26 cellular contexts compared by ENCODE assay signal in genomic region chr7:69929622-69930021, GRCh38.
"Had no signal": no experiment of that assay in that cellular context is flagged by ENCODE, and none has a peak within 500 bp of the region (broad histone marks: within the 10 kb centered on the region; RNA-seq: fewer than 3 reads in every experiment).

No MANE protein-coding gene starts in this region.

- H3K4me3 ChIP-seq: pancreas, psoas muscle, right lobe of liver, sigmoid colon, stomach, thoracic aorta, thyroid gland, tibial nerve, upper lobe of left lung, vagina had no signal

- H3K27me3 ChIP-seq: neutrophil, pancreas, right lobe of liver, sigmoid colon, stomach, thyroid gland, tibial nerve, upper lobe of left lung, vagina had no signal

- H3K27ac Mint-ChIP-seq: natural killer cell; nephron; stimulated activated effector memory CD8-positive, alpha-beta T cell treated with anti-CD3 and anti-CD28 coated beads, Interleukin-12 subunit alpha, Interleukin-12 subunit beta, amount 100 ng/mL, for 72 hours; stimulated activated naive B cell treated with anti-CD40 and anti-IgM and Interleukin-4, amounts not matched to agents 10 μg/mL and 1 μg/mL and 100 μg/mL, for 72 hours; stimulated activated naive CD8-positive, alpha-beta T cell treated with anti-CD3 and anti-CD28 coated beads, Interleukin-15, Interleukin-2, amounts not matched to agents 100 ng/mL and 50 ng/mL, for 24 hours had no signal

- H3K4me3 Mint-ChIP-seq: natural killer cell; nephron; stimulated activated effector memory CD8-positive, alpha-beta T cell treated with anti-CD3 and anti-CD28 coated beads, Interleukin-12 subunit alpha, Interleukin-12 subunit beta, amount 100 ng/mL, for 72 hours; stimulated activated naive B cell treated with anti-CD40 and anti-IgM and Interleukin-4, amounts not matched to agents 10 μg/mL and 1 μg/mL and 100 μg/mL, for 72 hours; stimulated activated naive CD8-positive, alpha-beta T cell treated with anti-CD3 and anti-CD28 coated beads, Interleukin-15, Interleukin-2, amounts not matched to agents 100 ng/mL and 50 ng/mL, for 24 hours had no signal

- FAIRE-seq: pancreas, small intestine, urothelium cell line had no signal

- H3K4me1 ChIP-seq: pancreas, psoas muscle, thyroid gland, upper lobe of left lung, vagina had no signal

- H3K4me1 Mint-ChIP-seq: natural killer cell; stimulated activated effector memory CD8-positive, alpha-beta T cell treated with anti-CD3 and anti-CD28 coated beads, Interleukin-12 subunit alpha, Interleukin-12 subunit beta, amount 100 ng/mL, for 72 hours had no signal

- H3K36me3 ChIP-seq: neutrophil, pancreas, right lobe of liver, sigmoid colon, stomach, thoracic aorta, thyroid gland, upper lobe of left lung, vagina had no signal

- H3K27me3 Mint-ChIP-seq: stimulated activated naive B cell treated with anti-CD40 and anti-IgM and Interleukin-4, amounts not matched to agents 10 μg/mL and 1 μg/mL and 100 μg/mL, for 72 hours; stimulated activated naive CD8-positive, alpha-beta T cell treated with anti-CD3 and anti-CD28 coated beads, Interleukin-15, Interleukin-2, amounts not matched to agents 100 ng/mL and 50 ng/mL, for 24 hours had no signal

- H3K36me3 Mint-ChIP-seq: natural killer cell; stimulated activated effector memory CD8-positive, alpha-beta T cell treated with anti-CD3 and anti-CD28 coated beads, Interleukin-12 subunit alpha, Interleukin-12 subunit beta, amount 100 ng/mL, for 72 hours had no signal

- ATAC-seq: natural killer cell; pancreas; psoas muscle; right cardiac atrium; stimulated activated effector memory CD8-positive, alpha-beta T cell treated with anti-CD3 and anti-CD28 coated beads, Interleukin-12 subunit alpha, Interleukin-12 subunit beta, amount 100 ng/mL, for 72 hours; stimulated activated naive B cell treated with anti-CD40 and anti-IgM and Interleukin-4, amounts not matched to agents 10 μg/mL and 1 μg/mL and 100 μg/mL, for 72 hours had no signal

- H3K9me3 Mint-ChIP-seq: natural killer cell; stimulated activated naive CD8-positive, alpha-beta T cell treated with anti-CD3 and anti-CD28 coated beads, Interleukin-15, Interleukin-2, amounts not matched to agents 100 ng/mL and 50 ng/mL, for 24 hours had no signal

- DNase-seq: natural killer cell; nucleus accumbens; pancreas; psoas muscle; right cardiac atrium; right lobe of liver; sigmoid colon; small intestine; stimulated activated CD4-positive, alpha-beta T cell treated with anti-CD3 and anti-CD28 coated beads, Interleukin-15, amount 100 ng/mL, for 24 hours; stimulated activated CD4-positive, alpha-beta T cell treated with anti-CD3 and anti-CD28 coated beads, Interleukin-2, amount 100 ng/mL, for 24 hours; stimulated activated CD4-positive, alpha-beta T cell treated with anti-CD3 and anti-CD28 coated beads, Interleukin-2, amount 100 ng/mL, for 48 hours; stimulated activated CD4-positive, alpha-beta T cell treated with anti-CD3 and anti-CD28 coated beads, Interleukin-4, amount 100 ng/mL, for 24 hours; stimulated activated naive B cell treated with anti-CD40 and anti-IgM and Interleukin-4, amounts not matched to agents 10 μg/mL and 1 μg/mL and 100 μg/mL, for 72 hours; stimulated activated naive CD4-positive, alpha-beta T cell treated with Interleukin-2 at 50 U/mL for 16 hours; stomach; thyroid gland; trophoblast cell; upper lobe of left lung had no signal

- H3K27ac ChIP-seq: neutrophil, pancreas, psoas muscle, right lobe of liver, sigmoid colon, stomach, thoracic aorta, thyroid gland, tibial nerve, upper lobe of left lung, vagina had no signal

- H3K9me3 ChIP-seq: neutrophil, pancreas, psoas muscle, right lobe of liver, sigmoid colon, stomach, thoracic aorta, thyroid gland, upper lobe of left lung, vagina had no signal
